1 cellular context compared by ENCODE assay signal in the genomic region with DNA sequence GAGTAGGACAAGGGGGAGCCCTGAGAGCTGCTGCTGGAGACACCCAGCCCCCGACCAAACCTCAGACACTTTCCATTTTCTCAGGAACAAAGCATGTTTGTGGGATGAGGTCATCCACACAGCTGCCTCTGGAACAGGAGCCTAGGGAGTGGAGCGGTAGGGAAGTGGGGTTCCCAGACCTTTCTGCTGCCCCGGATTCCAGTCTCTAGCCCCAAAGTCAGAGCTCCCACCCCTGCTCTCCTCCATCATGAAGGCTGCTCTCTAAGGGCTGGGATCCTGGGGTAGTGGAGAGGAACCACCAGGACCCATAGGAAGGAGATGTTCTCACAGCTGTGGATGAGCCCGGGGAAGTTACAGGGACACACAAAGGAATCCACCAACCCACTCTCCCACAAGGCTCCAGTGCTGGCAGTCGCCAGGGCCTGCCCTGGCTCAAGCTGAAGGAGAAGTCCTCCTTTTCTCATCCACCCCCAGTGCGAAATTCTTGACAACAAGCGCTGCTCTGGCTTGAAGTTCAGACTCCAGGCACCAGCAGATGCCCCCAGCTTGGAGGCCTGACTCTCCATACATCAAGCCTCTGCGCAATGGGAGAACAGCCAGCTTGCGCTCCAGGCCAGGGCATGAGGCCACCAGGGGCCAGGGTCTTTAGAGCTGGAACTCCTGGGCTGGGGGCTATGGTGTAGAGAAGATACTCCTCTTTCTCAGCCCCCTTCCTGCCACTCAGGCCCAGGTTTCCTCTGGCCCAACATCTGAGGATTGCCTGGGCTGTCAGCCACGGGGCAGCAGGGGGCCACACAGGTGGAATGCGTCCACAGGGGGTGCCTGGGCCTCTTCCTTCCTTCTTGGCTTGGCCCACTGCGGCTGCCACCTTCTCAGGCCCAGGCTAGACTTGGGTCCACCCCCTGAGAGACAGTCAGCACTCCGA.
TF ChIP-seq lines count a peak whose summit lies in the region.

No MANE protein-coding gene starts in this region.

TF ChIP-seq in A549, 52 proteins besides CTCF, POLR2A, EP300 and RAD21 (continued from another document):
- TF ChIP-seq, protein P1, sequence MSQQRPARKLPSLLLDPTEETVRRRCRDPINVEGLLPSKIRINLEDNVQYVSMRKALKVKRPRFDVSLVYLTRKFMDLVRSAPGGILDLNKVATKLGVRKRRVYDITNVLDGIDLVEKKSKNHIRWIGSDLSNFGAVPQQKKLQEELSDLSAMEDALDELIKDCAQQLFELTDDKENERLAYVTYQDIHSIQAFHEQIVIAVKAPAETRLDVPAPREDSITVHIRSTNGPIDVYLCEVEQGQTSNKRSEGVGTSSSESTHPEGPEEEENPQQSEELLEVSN (IDR thresholded peaks at IDR 0.05; ENCODE audit: borderline replicate concordance, low read depth): no peak
- TF ChIP-seq ZNF302 (CRISPR knock-in tag; IDR thresholded peaks at IDR 0.05): no peak
